ENCODE assay signal across 26 cellular contexts in genomic region chr6:166672146-166672545, GRCh38.
"Had no signal": no experiment of that assay in that cellular context is flagged by ENCODE, and none has a peak within 500 bp of the region (broad histone marks: within the 10 kb centered on the region; RNA-seq: fewer than 3 reads in every experiment).

No MANE protein-coding gene starts in this region.

- H3K9me3 ChIP-seq: gastrocnemius medialis, mucosa of descending colon, neutrophil, right lobe of liver, thoracic aorta, upper lobe of left lung, uterus had no signal

- H2AFZ ChIP-seq: parathyroid adenoma had no signal

- DNase-seq: effector CD8-positive, alpha-beta T cell; endodermal cell; foreskin fibroblast; gastrocnemius medialis; mucosa of descending colon; naive B cell; right lobe of liver; small intestine; stimulated activated CD4-positive, alpha-beta T cell treated with anti-CD3 and anti-CD28 coated beads, Interleukin-15, amount 100 ng/mL, for 24 hours; stimulated activated CD4-positive, alpha-beta T cell treated with anti-CD3 and anti-CD28 coated beads, Interleukin-2, amount 100 ng/mL, for 48 hours; stimulated activated naive B cell treated with anti-CD40 and anti-IgM and Interleukin-4, amounts not matched to agents 10 μg/mL and 1 μg/mL and 100 μg/mL, for 72 hours; upper lobe of left lung had no signal

- H3K27ac Mint-ChIP-seq: dendritic cell treated with granulocyte-macrophage colony-stimulating factor and Interleukin-4, amounts not matched to agents 40 ng/mL and 50 ng/mL, for 4 days; endodermal cell; mesothelial cell of epicardium; naive B cell; natural killer cell treated with Interleukin-12 subunit alpha and Interleukin-12 subunit beta and Interleukin-15 and Interleukin-18, amount 100 ng/mL, for 72 hours; progenitor cell of endocrine pancreas; stimulated activated naive B cell treated with anti-CD40 and anti-IgM and Interleukin-4, amounts not matched to agents 10 μg/mL and 1 μg/mL and 100 μg/mL, for 72 hours; stimulated activated naive CD8-positive, alpha-beta T cell treated with anti-CD3 and anti-CD28 coated beads, Interleukin-15, Interleukin-2, amounts not matched to agents 100 ng/mL and 50 ng/mL, for 24 hours had no signal

- H3K79me2 ChIP-seq: parathyroid adenoma had no signal

- H3K36me3 ChIP-seq: gastrocnemius medialis, neutrophil, right lobe of liver, thoracic aorta, tibial nerve, upper lobe of left lung, uterus had no signal

- H3K36me3 Mint-ChIP-seq: mesothelial cell of epicardium; natural killer cell treated with Interleukin-12 subunit alpha and Interleukin-12 subunit beta and Interleukin-15 and Interleukin-18, amount 100 ng/mL, for 72 hours had no signal

- H3K4me3 Mint-ChIP-seq: dendritic cell treated with granulocyte-macrophage colony-stimulating factor and Interleukin-4, amounts not matched to agents 40 ng/mL and 50 ng/mL, for 4 days; endodermal cell; mesothelial cell of epicardium; natural killer cell treated with Interleukin-12 subunit alpha and Interleukin-12 subunit beta and Interleukin-15 and Interleukin-18, amount 100 ng/mL, for 72 hours; neural crest cell; stimulated activated naive B cell treated with anti-CD40 and anti-IgM and Interleukin-4, amounts not matched to agents 10 μg/mL and 1 μg/mL and 100 μg/mL, for 72 hours; stimulated activated naive CD8-positive, alpha-beta T cell treated with anti-CD3 and anti-CD28 coated beads, Interleukin-15, Interleukin-2, amounts not matched to agents 100 ng/mL and 50 ng/mL, for 24 hours had no signal

- ATAC-seq: esophagus mucosa, mucosa of descending colon had no signal

- H3K4me1 ChIP-seq: uterus had no signal

- H3K4me3 ChIP-seq: gastrocnemius medialis, mucosa of descending colon, right lobe of liver, tibial nerve, upper lobe of left lung, uterus had no signal

- H3K27ac ChIP-seq: epithelial cell of prostate, gastrocnemius medialis, neutrophil, right lobe of liver, thoracic aorta, tibial nerve, upper lobe of left lung, uterus had no signal

- H3K4me1 Mint-ChIP-seq: endodermal cell had no signal

- H3K9ac ChIP-seq: parathyroid adenoma had no signal

- H3K9me3 Mint-ChIP-seq: dendritic cell treated with granulocyte-macrophage colony-stimulating factor and Interleukin-4, amounts not matched to agents 40 ng/mL and 50 ng/mL, for 4 days; endodermal cell; mesothelial cell of epicardium; naive B cell; natural killer cell treated with Interleukin-12 subunit alpha and Interleukin-12 subunit beta and Interleukin-15 and Interleukin-18, amount 100 ng/mL, for 72 hours; neural crest cell; stimulated activated naive B cell treated with anti-CD40 and anti-IgM and Interleukin-4, amounts not matched to agents 10 μg/mL and 1 μg/mL and 100 μg/mL, for 72 hours; stimulated activated naive CD8-positive, alpha-beta T cell treated with anti-CD3 and anti-CD28 coated beads, Interleukin-15, Interleukin-2, amounts not matched to agents 100 ng/mL and 50 ng/mL, for 24 hours had no signal

- FAIRE-seq: keratinocyte, small intestine had no signal

- H3K27me3 ChIP-seq: gastrocnemius medialis, right lobe of liver, uterus had no signal
